9 cellular contexts compared by ENCODE assay signal in genomic region chr5:151221574-151221973, GRCh38. TPM values are rescaled to one million over a fixed set of nuclear protein-coding genes. Genes with fewer than 3 reads are reported as not detected.
DNase-seq lines count a peak whose midpoint lies in the region; ATAC-seq and TF ChIP-seq lines count a peak whose summit lies in the region.
"Had no signal": no experiment of that assay in that cellular context is flagged by ENCODE, and none has a peak within 500 bp of the region (broad histone marks: within the 10 kb centered on the region; RNA-seq: fewer than 3 reads in every experiment).

No MANE protein-coding gene starts in this region.

- peak; percentile 49 for DNase-seq in activated naive CD4-positive, alpha-beta T cell treated with anti-CD3 and anti-CD28 coated beads for 36 hours
- no peak for DNase-seq in activated naive CD4-positive, alpha-beta T cell treated with anti-CD3 and anti-CD28 coated beads, Interleukin-2, amount 50 U/mL, for 16 hours
- no peak for DNase-seq in activated T-helper 1 cell treated with anti-CD3 and anti-CD28 coated beads, Interleukin-12 subunit alpha, Interleukin-12 subunit beta, Interleukin-2, Interleukin-4 antibody, amounts not matched to agents 30 ng/mL and 10 ng/mL and 1 ng/mL, durations not matched to agents 14 hours and 24 hours and 36 hours (ENCODE audit: low spot score)
- DNase-seq in iris pigment epithelial cell (ENCODE audit: low read depth) (peak; percentile 62), tibial artery (no peak), globus pallidus (ENCODE audit: low spot score) (no peak), HFFc6 (no peak)

- H3K9me3 ChIP-seq in tibial artery: no peaks in the 10 kb centered on the region

- no peaks in the 10 kb centered on the region for H3K27me3 ChIP-seq in tibial artery

- CTCF ChIA-PET in activated naive CD4-positive, alpha-beta T cell treated with anti-CD3 and anti-CD28 coated beads for 36 hours (lab: Charles Lee): interaction anchor here (0.8 to 1.3 kb wide), 4 partner anchors 9 to 95 kb away, joined by 3 to 4 read pairs (median 3); no protein-coding TSS in a partner anchor

- no peak for TF ChIP-seq CTCF in tibial artery (IDR thresholded peaks at IDR 0.05)
- no peak for TF ChIP-seq CTCF in HFFc6 (IDR thresholded peaks at IDR 0.05)

- peak overlapping the region in 1 of 2 donors; percentile 77 for H3K4me3 ChIP-seq in tibial artery

- peaks cover 0 to 45% (median 34%) of the 10 kb centered on the region in 4 donors for H3K4me1 ChIP-seq in tibial artery

- H3K4me1 Mint-ChIP-seq in activated naive CD4-positive, alpha-beta T cell treated with anti-CD3 and anti-CD28 coated beads for 36 hours (ENCODE audit: low read depth): peaks cover 75% of the 10 kb centered on the region
- peaks cover 69% of the 10 kb centered on the region for H3K4me1 Mint-ChIP-seq in activated T-helper 1 cell treated with anti-CD3 and anti-CD28 coated beads, Interleukin-12 subunit alpha, Interleukin-12 subunit beta, Interleukin-2, Interleukin-4 antibody, amounts not matched to agents 30 ng/mL and 10 ng/mL and 1 ng/mL, durations not matched to agents 14 hours and 24 hours and 36 hours (ENCODE audit: low read depth)
- H3K4me1 Mint-ChIP-seq in HFFc6 (ENCODE audit: low read depth): peaks cover 13% of the 10 kb centered on the region

- H3K9me3 Mint-ChIP-seq in activated naive CD4-positive, alpha-beta T cell treated with anti-CD3 and anti-CD28 coated beads for 36 hours: no peaks in the 10 kb centered on the region
- no peaks in the 10 kb centered on the region for H3K9me3 Mint-ChIP-seq in activated T-helper 1 cell treated with anti-CD3 and anti-CD28 coated beads, Interleukin-12 subunit alpha, Interleukin-12 subunit beta, Interleukin-2, Interleukin-4 antibody, amounts not matched to agents 30 ng/mL and 10 ng/mL and 1 ng/mL, durations not matched to agents 14 hours and 24 hours and 36 hours
- no peaks in the 10 kb centered on the region for H3K9me3 Mint-ChIP-seq in HFFc6
- H3K9me3 Mint-ChIP-seq: mesothelial cell of epicardium had no signal

- no peaks in the 10 kb centered on the region for H3K36me3 ChIP-seq in tibial artery

- peak overlapping the region; percentile 85 for H3K4me3 Mint-ChIP-seq in activated naive CD4-positive, alpha-beta T cell treated with anti-CD3 and anti-CD28 coated beads for 36 hours
- peak overlapping the region; percentile 77 for H3K4me3 Mint-ChIP-seq in activated T-helper 1 cell treated with anti-CD3 and anti-CD28 coated beads, Interleukin-12 subunit alpha, Interleukin-12 subunit beta, Interleukin-2, Interleukin-4 antibody, amounts not matched to agents 30 ng/mL and 10 ng/mL and 1 ng/mL, durations not matched to agents 14 hours and 24 hours and 36 hours
- H3K4me3 Mint-ChIP-seq in HFFc6: no peak overlapping the region
- H3K4me3 Mint-ChIP-seq: mesothelial cell of epicardium had no signal

- ATAC-seq in GM21825 (IDR thresholded peaks at IDR 0.05; ENCODE audit: unreplicated experiment): no peak

- intact Hi-C loops in activated naive CD4-positive, alpha-beta T cell treated with anti-CD3 and anti-CD28 coated beads for 36 hours (cut with micrococcal nuclease): loop anchor here (5.0 kb wide), 1 partner anchor 226 kb away; the partner anchor contains the start of gene SLC36A1
- intact Hi-C loops in activated T-helper 1 cell treated with anti-CD3 and anti-CD28 coated beads, Interleukin-12 subunit alpha, Interleukin-12 subunit beta, Interleukin-2, Interleukin-4 antibody, amounts not matched to agents 30 ng/mL and 10 ng/mL and 1 ng/mL, durations not matched to agents 14 hours and 24 hours and 36 hours (cut with micrococcal nuclease): loop anchor here (5.0 kb wide), 1 partner anchor 96 kb away; no protein-coding TSS in a partner anchor
- intact Hi-C loops in tibial artery (cut with DNase I; ENCODE audit: low total_unique reads): no loop called here

- peak overlapping the region; percentile 93 for H3K27ac Mint-ChIP-seq in activated naive CD4-positive, alpha-beta T cell treated with anti-CD3 and anti-CD28 coated beads for 36 hours
- H3K27ac Mint-ChIP-seq in activated T-helper 1 cell treated with anti-CD3 and anti-CD28 coated beads, Interleukin-12 subunit alpha, Interleukin-12 subunit beta, Interleukin-2, Interleukin-4 antibody, amounts not matched to agents 30 ng/mL and 10 ng/mL and 1 ng/mL, durations not matched to agents 14 hours and 24 hours and 36 hours: peak overlapping the region; percentile 78
- H3K27ac Mint-ChIP-seq in HFFc6: no peak overlapping the region
- H3K27ac Mint-ChIP-seq: mesothelial cell of epicardium had no signal

- no peaks in the 10 kb centered on the region for H3K27me3 Mint-ChIP-seq in activated naive CD4-positive, alpha-beta T cell treated with anti-CD3 and anti-CD28 coated beads for 36 hours (ENCODE audit: low read depth)
- no peaks in the 10 kb centered on the region for H3K27me3 Mint-ChIP-seq in activated T-helper 1 cell treated with anti-CD3 and anti-CD28 coated beads, Interleukin-12 subunit alpha, Interleukin-12 subunit beta, Interleukin-2, Interleukin-4 antibody, amounts not matched to agents 30 ng/mL and 10 ng/mL and 1 ng/mL, durations not matched to agents 14 hours and 24 hours and 36 hours (ENCODE audit: insufficient read depth)
- H3K27me3 Mint-ChIP-seq in HFFc6 (ENCODE audit: insufficient read depth): peaks cover 10% of the 10 kb centered on the region

- peaks cover 17% of the 10 kb centered on the region for H3K36me3 Mint-ChIP-seq in activated naive CD4-positive, alpha-beta T cell treated with anti-CD3 and anti-CD28 coated beads for 36 hours (ENCODE audit: low read depth)
- H3K36me3 Mint-ChIP-seq in activated T-helper 1 cell treated with anti-CD3 and anti-CD28 coated beads, Interleukin-12 subunit alpha, Interleukin-12 subunit beta, Interleukin-2, Interleukin-4 antibody, amounts not matched to agents 30 ng/mL and 10 ng/mL and 1 ng/mL, durations not matched to agents 14 hours and 24 hours and 36 hours (ENCODE audit: low read depth): peaks cover 33% of the 10 kb centered on the region
- no peaks in the 10 kb centered on the region for H3K36me3 Mint-ChIP-seq in HFFc6 (ENCODE audit: low read depth)
- H3K36me3 Mint-ChIP-seq: mesothelial cell of epicardium had no signal

- peak overlapping the region; percentile 79 to 83 for H3K27ac ChIP-seq in tibial artery

RNA-seq across cellular contexts. Expression of gene CCDC69, which starts 2.3 kb away (rescaled TPM):
- 10 to 100 TPM; 15.5 to 18.5 TPM for total RNA-seq in activated naive CD4-positive, alpha-beta T cell treated with anti-CD3 and anti-CD28 coated beads for 36 hours
- 24.3 and 25.4 TPM in 2 replicates for total RNA-seq in activated T-helper 1 cell treated with anti-CD3 and anti-CD28 coated beads, Interleukin-12 subunit alpha, Interleukin-12 subunit beta, Interleukin-2, Interleukin-4 antibody, amounts not matched to agents 30 ng/mL and 10 ng/mL and 1 ng/mL, durations not matched to agents 14 hours and 24 hours and 36 hours
- total RNA-seq in HFFc6 (2021; fragmentation: NEBNext Ultra II Directional; extraction: Animal tissue kit (Norgen Biotek cat#: 25700)): 1 to 10 TPM in 1 of 6 experiments, under 1 TPM in 5; 0.43 to 1.1 (median 0.71) TPM

RNA-seq across cellular contexts. Expression of gene GM2A, which starts 31.4 kb away (rescaled TPM):
- total RNA-seq in activated naive CD4-positive, alpha-beta T cell treated with anti-CD3 and anti-CD28 coated beads for 36 hours: 10 to 100 TPM; 21.1 to 21.8 TPM
- total RNA-seq in activated T-helper 1 cell treated with anti-CD3 and anti-CD28 coated beads, Interleukin-12 subunit alpha, Interleukin-12 subunit beta, Interleukin-2, Interleukin-4 antibody, amounts not matched to agents 30 ng/mL and 10 ng/mL and 1 ng/mL, durations not matched to agents 14 hours and 24 hours and 36 hours: 16.9 and 21.1 TPM in 2 replicates
- total RNA-seq in HFFc6 (2021; fragmentation: NEBNext Ultra II Directional; extraction: Animal tissue kit (Norgen Biotek cat#: 25700)): 10 to 100 TPM; 26.0 to 34.8 (median 28.5) TPM

Comparison
In these comparisons a context has a peak if more than half of its experiments do, and no peak if none do; other contexts are left out.
1. DNase-seq: peak in activated naive CD4-positive, alpha-beta T cell treated with anti-CD3 and anti-CD28 coated beads for 36 hours (single experiment) and iris pigment epithelial cell (single experiment); none in activated naive CD4-positive, alpha-beta T cell treated with anti-CD3 and anti-CD28 coated beads, Interleukin-2, amount 50 U/mL, for 16 hours (single experiment), activated T-helper 1 cell treated with anti-CD3 and anti-CD28 coated beads, Interleukin-12 subunit alpha, Interleukin-12 subunit beta, Interleukin-2, Interleukin-4 antibody, amounts not matched to agents 30 ng/mL and 10 ng/mL and 1 ng/mL, durations not matched to agents 14 hours and 24 hours and 36 hours (single experiment), tibial artery (0 of 2), globus pallidus (single experiment) and HFFc6 (single experiment).
2. RNA of gene CCDC69, which starts 2.3 kb away (total RNA-seq): 24.3 to 25.4 TPM in activated T-helper 1 cell treated with anti-CD3 and anti-CD28 coated beads, Interleukin-12 subunit alpha, Interleukin-12 subunit beta, Interleukin-2, Interleukin-4 antibody, amounts not matched to agents 30 ng/mL and 10 ng/mL and 1 ng/mL, durations not matched to agents 14 hours and 24 hours and 36 hours and 15.5 to 18.5 TPM in activated naive CD4-positive, alpha-beta T cell treated with anti-CD3 and anti-CD28 coated beads for 36 hours; 0.43 to 1.1 TPM in HFFc6; every median in the first group is over 4 times any median in the second.